7 cellular contexts compared by ENCODE assay signal in the genomic region with DNA sequence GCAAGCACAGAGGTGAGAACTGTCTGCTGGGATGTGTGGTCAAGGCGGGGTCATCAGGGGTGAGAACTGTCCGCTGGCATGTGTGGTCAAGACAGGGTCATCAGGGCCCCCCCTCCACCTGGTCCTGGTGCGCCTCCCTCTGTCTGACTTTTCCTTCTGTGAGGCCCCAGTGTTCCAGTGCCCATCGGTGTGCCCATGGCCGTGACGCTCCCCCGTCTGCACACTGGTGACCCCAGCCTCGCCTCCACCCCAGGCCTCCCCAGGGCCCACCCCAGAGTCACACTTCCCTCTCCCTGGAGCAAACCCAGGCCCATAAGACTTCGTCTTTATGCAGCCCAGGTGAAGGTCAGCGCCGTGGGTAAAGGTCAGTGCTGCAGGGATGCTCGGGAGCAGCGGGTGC.
"Had no signal": no experiment of that assay in that cellular context is flagged by ENCODE, and none has a peak within 500 bp of the region (broad histone marks: within the 10 kb centered on the region; RNA-seq: fewer than 3 reads in every experiment).

No MANE protein-coding gene starts in this region.

- DNase-seq: H7, HFFc6, IMR-90 had no signal

- H3K9me3 ChIP-seq: HAP-1 had no signal

- H3K36me3 ChIP-seq: HAP-1 had no signal

- H3K4me3 Mint-ChIP-seq: GM23338, HFFc6 had no signal

- H3K27ac Mint-ChIP-seq: GM23338, HFFc6 had no signal

- H3K4me3 ChIP-seq: GM23338, HAP-1, K562 had no signal

- ATAC-seq: GM23338, HCT116, K562 had no signal

- H3K4me1 ChIP-seq: HAP-1 had no signal
